In the genomic region with DNA sequence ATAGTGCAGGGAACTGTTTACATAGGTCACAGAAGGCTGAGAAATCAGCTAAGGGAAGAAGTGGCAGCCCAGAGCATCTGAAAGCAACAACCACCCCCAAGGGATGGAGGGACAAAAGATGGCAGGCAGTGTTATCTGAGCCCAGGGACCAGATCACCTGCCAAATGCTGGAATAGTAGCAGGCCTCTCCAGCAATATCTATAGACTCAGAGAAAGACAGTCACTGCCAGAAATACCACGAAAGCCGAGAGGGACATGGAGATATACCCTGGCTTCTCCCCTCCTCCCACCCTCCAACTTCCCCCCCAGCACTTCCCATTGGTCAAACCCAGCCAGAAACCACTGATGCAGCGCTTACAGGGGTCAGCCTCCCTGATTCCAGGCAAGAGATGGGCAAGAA, we compare ENCODE assay signal across 20 cellular contexts.
"Had no signal": no experiment of that assay in that cellular context is flagged by ENCODE, and none has a peak within 500 bp of the region (broad histone marks: within the 10 kb centered on the region; RNA-seq: fewer than 3 reads in every experiment).

No MANE protein-coding gene starts in this region.

- ATAC-seq: activated CD4-positive, alpha-beta T cell treated with anti-CD3 and anti-CD28 coated beads for 36 hours; activated CD8-positive, alpha-beta memory T cell treated with anti-CD3 and anti-CD28 coated beads, Interleukin-2, amount 10 ng/mL, durations not matched to agents 7 days and 5 days; activated CD8-positive, alpha-beta T cell treated with anti-CD3 and anti-CD28 coated beads, Interleukin-2, amount 10 ng/mL, durations not matched to agents 7 days and 5 days; activated naive CD8-positive, alpha-beta T cell treated with anti-CD3 and anti-CD28 coated beads, Interleukin-2, amount 50 U/mL, for 24 hours; esophagus mucosa; left lung; naive thymus-derived CD4-positive, alpha-beta T cell; stimulated activated memory B cell treated with anti-CD40 and anti-IgM and Interleukin-4, amounts not matched to agents 10 μg/mL and 1 μg/mL and 100 μg/mL, for 72 hours; stimulated activated naive CD8-positive, alpha-beta T cell treated with anti-CD3 and anti-CD28 coated beads, Interleukin-15, amount 100 ng/mL, for 72 hours; upper lobe of right lung had no signal

- H3K36me3 ChIP-seq: heart right ventricle, left lung, sigmoid colon, upper lobe of right lung had no signal

- H3K4me3 ChIP-seq: heart right ventricle, left lung, sigmoid colon, upper lobe of right lung had no signal

- H3K9me3 ChIP-seq: heart right ventricle, left lung, sigmoid colon, upper lobe of right lung had no signal

- DNase-seq: activated CD4-positive, alpha-beta T cell treated with anti-CD3 and anti-CD28 coated beads for 36 hours; activated CD4-positive, CD25-positive, alpha-beta regulatory T cell; activated CD8-positive, alpha-beta memory T cell treated with anti-CD3 and anti-CD28 coated beads, Interleukin-2, amount 10 ng/mL, durations not matched to agents 7 days and 5 days; activated CD8-positive, alpha-beta T cell treated with anti-CD3 and anti-CD28 coated beads, Interleukin-2, amount 10 ng/mL, durations not matched to agents 7 days and 5 days; activated naive CD8-positive, alpha-beta T cell treated with anti-CD3 and anti-CD28 coated beads, Interleukin-2, amount 50 U/mL, for 24 hours; activated T-cell treated with anti-CD3 and anti-CD28 coated beads, Interleukin-2, amount 50 U/mL, for 48 hours; amygdala; endodermal cell; foreskin fibroblast; heart right ventricle; left lung; naive thymus-derived CD4-positive, alpha-beta T cell; sigmoid colon; small intestine; stimulated activated CD4-positive, alpha-beta T cell treated with anti-CD3 and anti-CD28 coated beads, Interleukin-4, amount 100 ng/mL, for 24 hours; stimulated activated naive CD8-positive, alpha-beta T cell treated with anti-CD3 and anti-CD28 coated beads, Interleukin-15, amount 100 ng/mL, for 72 hours; substantia nigra; upper lobe of right lung had no signal

- H3K27ac ChIP-seq: left lung, sigmoid colon, upper lobe of right lung had no signal

- H3K27me3 ChIP-seq: heart right ventricle, left lung, sigmoid colon, upper lobe of right lung had no signal
